In the genomic region with DNA sequence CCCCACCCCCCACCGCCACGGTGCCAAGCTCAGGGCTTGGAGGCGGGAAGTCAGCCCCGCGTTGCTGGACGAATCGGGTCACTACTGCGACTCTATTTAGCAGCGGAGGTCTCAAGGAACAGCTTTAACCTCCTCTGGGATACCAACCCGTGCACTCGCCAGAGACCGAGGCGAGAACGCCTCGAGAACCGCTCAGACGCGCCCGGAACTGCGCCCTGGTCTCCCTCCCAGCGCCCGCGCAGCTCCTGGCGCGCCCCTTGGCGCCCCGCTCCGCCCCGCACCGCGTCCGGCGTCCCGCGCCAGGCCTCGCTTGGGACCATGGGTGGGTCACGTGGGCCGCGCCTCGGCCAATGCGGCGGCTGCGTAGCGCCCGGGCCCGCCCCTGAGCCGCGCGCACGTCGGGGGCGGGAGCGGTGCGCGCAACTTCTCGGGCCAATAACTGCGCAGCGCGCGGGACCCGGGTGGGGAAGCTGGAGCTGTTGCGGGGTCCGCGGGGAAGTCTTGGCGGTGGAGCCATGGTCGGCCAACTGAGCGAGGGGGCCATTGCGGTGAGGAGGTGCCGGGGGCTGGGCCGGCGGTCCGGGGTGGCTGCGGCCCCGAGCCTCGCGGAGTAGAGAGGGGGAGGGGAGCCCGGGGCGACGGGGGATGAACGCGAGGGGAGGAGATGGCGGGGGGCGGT, we compare ENCODE assay signal across 1 cellular context.
A peak's percentile ranks its signal among the peaks of the same experiment; 100 is the strongest.
TF ChIP-seq lines count a peak whose summit lies in the region.

RPA1 (plus strand) TSS at position 427 of the 679 bp plus-strand sequence; CDS start at position 516, 89 bp downstream.
A gene with protein sequence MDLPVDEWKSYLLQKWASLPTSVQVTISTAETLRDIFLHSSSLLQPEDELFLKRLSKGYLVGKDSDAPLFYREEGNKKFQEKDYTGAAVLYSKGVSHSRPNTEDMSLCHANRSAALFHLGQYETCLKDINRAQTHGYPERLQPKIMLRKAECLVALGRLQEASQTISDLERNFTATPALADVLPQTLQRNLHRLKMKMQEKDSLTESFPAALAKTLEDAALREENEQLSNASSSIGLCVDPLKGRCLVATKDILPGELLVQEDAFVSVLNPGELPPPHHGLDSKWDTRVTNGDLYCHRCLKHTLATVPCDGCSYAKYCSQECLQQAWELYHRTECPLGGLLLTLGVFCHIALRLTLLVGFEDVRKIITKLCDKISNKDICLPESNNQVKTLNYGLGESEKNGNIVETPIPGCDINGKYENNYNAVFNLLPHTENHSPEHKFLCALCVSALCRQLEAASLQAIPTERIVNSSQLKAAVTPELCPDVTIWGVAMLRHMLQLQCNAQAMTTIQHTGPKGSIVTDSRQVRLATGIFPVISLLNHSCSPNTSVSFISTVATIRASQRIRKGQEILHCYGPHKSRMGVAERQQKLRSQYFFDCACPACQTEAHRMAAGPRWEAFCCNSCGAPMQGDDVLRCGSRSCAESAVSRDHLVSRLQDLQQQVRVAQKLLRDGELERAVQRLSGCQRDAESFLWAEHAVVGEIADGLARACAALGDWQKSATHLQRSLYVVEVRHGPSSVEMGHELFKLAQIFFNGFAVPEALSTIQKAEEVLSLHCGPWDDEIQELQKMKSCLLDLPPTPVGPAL (minus strand): TSS at position 324 of the 679 bp plus-strand sequence. CDS start 1,908 bp downstream, outside the sequence.

TF ChIP-seq in K562, 482 proteins besides CTCF, POLR2A, EP300 and RAD21 (continued from another document):
- TF ChIP-seq ZNF830 (CRISPR knock-in tag; IDR thresholded peaks at IDR 0.05) (no peak), ZNF511 (CRISPR knock-in tag; IDR thresholded peaks at IDR 0.05) (no peak), MEIS2 (IDR thresholded peaks at IDR 0.05; ENCODE audit: partially characterized antibody) (peak; percentile 60), ZNF12 (CRISPR knock-in tag; IDR thresholded peaks at IDR 0.05) (no peak), JUN (IDR thresholded peaks at IDR 0.05; ENCODE audit: borderline replicate concordance, low read depth, low read length) (no peak), JUN (CRISPR knock-in tag; IDR thresholded peaks at IDR 0.05; ENCODE audit: borderline replicate concordance) (no peak), PURB (CRISPR knock-in tag; IDR thresholded peaks at IDR 0.05; ENCODE audit: low read depth) (no peak), GABPB1 (CRISPR knock-in tag; IDR thresholded peaks at IDR 0.05) (no peak), ZNF311 (CRISPR knock-in tag; IDR thresholded peaks at IDR 0.05) (no peak)
- TF ChIP-seq, protein P1, sequence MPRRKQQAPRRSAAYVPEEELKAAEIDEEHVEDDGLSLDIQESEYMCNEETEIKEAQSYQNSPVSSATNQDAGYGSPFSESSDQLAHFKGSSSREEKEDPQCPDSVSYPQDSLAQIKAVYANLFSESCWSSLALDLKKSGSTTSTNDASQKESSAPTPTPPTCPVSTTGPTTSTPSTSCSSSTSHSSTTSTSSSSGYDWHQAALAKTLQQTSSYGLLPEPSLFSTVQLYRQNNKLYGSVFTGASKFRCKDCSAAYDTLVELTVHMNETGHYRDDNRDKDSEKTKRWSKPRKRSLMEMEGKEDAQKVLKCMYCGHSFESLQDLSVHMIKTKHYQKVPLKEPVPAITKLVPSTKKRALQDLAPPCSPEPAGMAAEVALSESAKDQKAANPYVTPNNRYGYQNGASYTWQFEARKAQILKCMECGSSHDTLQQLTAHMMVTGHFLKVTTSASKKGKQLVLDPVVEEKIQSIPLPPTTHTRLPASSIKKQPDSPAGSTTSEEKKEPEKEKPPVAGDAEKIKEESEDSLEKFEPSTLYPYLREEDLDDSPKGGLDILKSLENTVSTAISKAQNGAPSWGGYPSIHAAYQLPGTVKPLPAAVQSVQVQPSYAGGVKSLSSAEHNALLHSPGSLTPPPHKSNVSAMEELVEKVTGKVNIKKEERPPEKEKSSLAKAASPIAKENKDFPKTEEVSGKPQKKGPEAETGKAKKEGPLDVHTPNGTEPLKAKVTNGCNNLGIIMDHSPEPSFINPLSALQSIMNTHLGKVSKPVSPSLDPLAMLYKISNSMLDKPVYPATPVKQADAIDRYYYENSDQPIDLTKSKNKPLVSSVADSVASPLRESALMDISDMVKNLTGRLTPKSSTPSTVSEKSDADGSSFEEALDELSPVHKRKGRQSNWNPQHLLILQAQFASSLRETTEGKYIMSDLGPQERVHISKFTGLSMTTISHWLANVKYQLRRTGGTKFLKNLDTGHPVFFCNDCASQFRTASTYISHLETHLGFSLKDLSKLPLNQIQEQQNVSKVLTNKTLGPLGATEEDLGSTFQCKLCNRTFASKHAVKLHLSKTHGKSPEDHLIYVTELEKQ (CRISPR knock-in tag; IDR thresholded peaks at IDR 0.05) = no peak
